ENCODE assay signal across 8 cellular contexts in genomic region chr19:13116282-13117175, GRCh38. TPM values are rescaled to one million over a fixed set of nuclear protein-coding genes. Genes with fewer than 3 reads are reported as not detected.
DNase-seq lines count a peak whose midpoint lies in the region; ATAC-seq and TF ChIP-seq lines count a peak whose summit lies in the region.

TSS of gene TRMT1 (minus strand) at chr19:13116740. CDS start at chr19:13116399, 341 bp downstream.

- peak within 1 kb of the TSS; percentile 87 to 92 for H3K27ac Mint-ChIP-seq in natural killer cell treated with Interleukin-12 subunit alpha and Interleukin-12 subunit beta and Interleukin-15 and Interleukin-18, amount 100 ng/mL, for 72 hours

- CTCF ChIA-PET in RWPE1 (lab: Yijun Ruan, JAX), result interaction anchor here (0.7 to 0.8 kb wide), 3 partner anchors 15 to 58 kb away, joined by 3 to 9 read pairs (median 4); no protein-coding TSS in a partner anchor

- no peaks in the 10 kb centered on the region for H3K36me3 Mint-ChIP-seq in natural killer cell treated with Interleukin-12 subunit alpha and Interleukin-12 subunit beta and Interleukin-15 and Interleukin-18, amount 100 ng/mL, for 72 hours

- no peaks in the 10 kb centered on the region for H3K27me3 Mint-ChIP-seq in natural killer cell treated with Interleukin-12 subunit alpha and Interleukin-12 subunit beta and Interleukin-15 and Interleukin-18, amount 100 ng/mL, for 72 hours

- no peaks in the 10 kb centered on the region for H3K9me3 Mint-ChIP-seq in natural killer cell treated with Interleukin-12 subunit alpha and Interleukin-12 subunit beta and Interleukin-15 and Interleukin-18, amount 100 ng/mL, for 72 hours

- H3K4me3 ChIP-seq in LNCaP clone FGC (ENCODE audit: low read depth, low read length), result peak within 1 kb of the TSS; percentile 97

- peak within 1 kb of the TSS; percentile 95 for H3K4me3 Mint-ChIP-seq in natural killer cell treated with Interleukin-12 subunit alpha and Interleukin-12 subunit beta and Interleukin-15 and Interleukin-18, amount 100 ng/mL, for 72 hours

- H3K4me1 Mint-ChIP-seq in natural killer cell treated with Interleukin-12 subunit alpha and Interleukin-12 subunit beta and Interleukin-15 and Interleukin-18, amount 100 ng/mL, for 72 hours (ENCODE audit: low read depth in 2 of 2), result peaks cover 39 to 43% of the 10 kb centered on the region in 2 donors

- ATAC-seq in GM21360 (IDR thresholded peaks at IDR 0.05; ENCODE audit: unreplicated experiment), result peak; percentile 43
- ATAC-seq in natural killer cell treated with Interleukin-12 subunit alpha and Interleukin-12 subunit beta and Interleukin-15 and Interleukin-18, amount 100 ng/mL, for 72 hours, result peak; percentile 71 to 81

- H3K27ac ChIP-seq in RWPE1, result peak within 1 kb of the TSS; percentile 87

- TF ChIP-seq CTCF in LNCaP clone FGC (IDR thresholded peaks at IDR 0.05; ENCODE audit: control insufficient read depth, extremely low read depth, insufficient read depth), result no peak
- no peak for TF ChIP-seq CTCF in RWPE1 (conservative IDR thresholded peaks at IDR 0.05; ENCODE audit: low read depth)

- POLR2A ChIA-PET in RWPE1 (lab: Yijun Ruan, JAX; ENCODE audit: low non-redundant PET), result interaction anchor here (1.4 to 1.5 kb wide), 2 partner anchors 36 to 39 kb away, joined by 5 to 6 read pairs; no protein-coding TSS in a partner anchor

- DNase-seq in C1 segment of cervical spinal cord (lab: John Stamatoyannopoulos, UW) (peak; percentile 35 to 89 (median 84)), LNCaP clone FGC (ENCODE audit: low read depth) (peak; percentile 75), RWPE1 (ENCODE audit: low spot score) (peak; percentile 99), fibroblast of peridontal ligament (ENCODE audit: extremely low read depth) (peak; percentile 91)
- DNase-seq in activated T-helper 1 cell treated with anti-CD3 and anti-CD28 coated beads, Interleukin-2, amount 50 U/mL, for 16 hours (ENCODE audit: low read depth in 1 of 2, low spot score in 1 of 2), result peak; percentile 76 to 80
- DNase-seq in natural killer cell treated with Interleukin-12 subunit alpha and Interleukin-12 subunit beta and Interleukin-15 and Interleukin-18, amount 100 ng/mL, for 72 hours (ENCODE audit: low spot score), result peak; percentile 91
- peak; percentile 78 to 89 (median 85) for DNase-seq in stimulated activated naive CD4-positive, alpha-beta T cell (lab: John Stamatoyannopoulos, UW)

RNA-seq across cellular contexts. Expression of gene TRMT1, which starts in this region (rescaled TPM):
- total RNA-seq in natural killer cell treated with Interleukin-12 subunit alpha and Interleukin-12 subunit beta and Interleukin-15 and Interleukin-18, amount 100 ng/mL, for 72 hours, result 100 to 1,000 TPM in 1 of 2 donors, 10 to 100 TPM in 1; 54.6 to 120 TPM

Comparison
In these comparisons a context has a peak if more than half of its experiments do, and no peak if none do; other contexts are left out.
1. Peak in every context shown above with its lines: DNase-seq, ATAC-seq, H3K4me3 ChIP-seq and H3K27ac ChIP-seq.